8 cellular contexts compared by ENCODE assay signal in the genomic region with DNA sequence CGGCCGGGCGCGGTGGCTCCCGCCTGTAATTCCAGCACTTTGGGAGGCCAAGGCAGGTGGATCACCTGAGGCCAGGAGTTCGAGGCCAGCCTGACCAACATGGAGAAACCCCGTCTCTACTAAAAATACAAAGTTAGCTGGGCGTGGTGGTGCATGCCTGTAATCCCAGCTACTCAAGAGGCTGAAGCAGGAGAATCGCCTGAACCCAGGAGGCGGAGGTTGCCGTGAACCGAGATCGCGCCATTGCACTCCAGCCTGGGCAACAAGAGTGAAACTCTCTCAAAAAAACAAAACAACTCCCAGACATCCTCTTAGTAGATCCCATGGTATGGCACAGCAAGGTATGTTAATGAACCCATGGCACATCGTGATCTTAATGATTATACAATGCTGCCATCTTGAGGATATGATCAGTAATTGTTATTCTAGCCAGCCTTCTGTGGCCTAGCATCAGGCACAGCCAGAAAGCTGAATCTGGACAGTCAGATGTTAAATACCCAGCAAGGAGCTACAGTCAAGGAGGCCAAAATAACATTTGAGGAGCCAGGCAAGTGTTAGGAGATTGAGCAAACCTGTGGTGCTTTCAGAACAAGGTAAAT. TPM values are rescaled to one million over a fixed set of nuclear protein-coding genes. Genes with fewer than 3 reads are reported as not detected.
DNase-seq lines count a peak whose midpoint lies in the region; ATAC-seq and TF ChIP-seq lines count a peak whose summit lies in the region.
"Not testable (repeated sequence)": the region's sequence is repeated elsewhere in the genome, so short reads cannot be mapped to it uniquely, and the experiment has no call there.

No MANE protein-coding gene starts in this region.

- not testable (repeated sequence) for H3K4me3 ChIP-seq in Caco-2 (ENCODE audit: low read depth, low read length); skeletal muscle satellite cell (ENCODE audit: low read length)

- CTCF ChIA-PET in Caco-2 (lab: Charles Lee) = interaction anchor here (0.6 to 1.3 kb wide), 13 partner anchors 13 to 719 kb away, joined by 3 to 7 read pairs (median 3); a partner anchor contains a TSS

- H3K36me3 ChIP-seq in Caco-2 (ENCODE audit: control insufficient read depth, insufficient read depth, low read length); skeletal muscle satellite cell (ENCODE audit: insufficient read depth, low read length): not testable (repeated sequence)

- H3K9me3 Mint-ChIP-seq in Caco-2 (ENCODE audit: unreplicated experiment) = not testable (repeated sequence)

- peak; percentile 30 to 64 for TF ChIP-seq CTCF in Caco-2 (IDR thresholded peaks at IDR 0.05; ENCODE audit: insufficient read depth in 1 of 2, low read depth in 1 of 2, low read length in 1 of 2, severe bottlenecking in 1 of 2, unreplicated experiment in 1 of 2)

- H3K27me3 Mint-ChIP-seq in Caco-2 (ENCODE audit: insufficient read depth, unreplicated experiment) = not testable (repeated sequence)

- H3K27ac Mint-ChIP-seq in Caco-2 (ENCODE audit: unreplicated experiment) = not testable (repeated sequence)

- POLR2A ChIA-PET in Caco-2 (lab: Charles Lee) = interaction anchor here (0.6 kb wide), 1 partner anchor 396 kb away, joined by 3 read pairs; a partner anchor contains a TSS

- ATAC-seq in GM19351 (IDR thresholded peaks at IDR 0.05; ENCODE audit: unreplicated experiment) (peak; percentile 96), HG03097 (IDR thresholded peaks at IDR 0.05; ENCODE audit: low FRiP score, unreplicated experiment) (peak; percentile 92)

- not testable (repeated sequence) for H3K4me2 ChIP-seq in skeletal muscle satellite cell (ENCODE audit: low read length)

- H3K4me3 Mint-ChIP-seq in Caco-2 (ENCODE audit: unreplicated experiment) = not testable (repeated sequence)

- H3K36me3 Mint-ChIP-seq in Caco-2 (ENCODE audit: insufficient read depth, unreplicated experiment) = not testable (repeated sequence)

- H3K9ac ChIP-seq in skeletal muscle satellite cell (ENCODE audit: low read depth, low read length) = peak overlapping the region; percentile 22

- not testable (repeated sequence) for BruUV-seq in Caco-2 (replicated peaks; lab: Mats Ljungman, UMichigan)

- H3K4me1 ChIP-seq in Caco-2 (peaks cover 33% of the 10 kb centered on the region), skeletal muscle satellite cell (ENCODE audit: control insufficient read depth, insufficient read depth, low read length) (peaks cover 35% of the 10 kb centered on the region)

- intact Hi-C loops in Caco-2 (cut with micrococcal nuclease; ENCODE audit: unreplicated experiment) = loop anchor here (1.0 to 2.0 kb wide), 4 partner anchors 54 to 247 kb away; no protein-coding TSS in a partner anchor

- peak in 1 of 2 experiments; percentile 58 for DNase-seq in Caco-2
- peak; percentile 9 for DNase-seq in NCI-H187 treated with DMSO at 0.1 percent for 48 hours (lab: John Stamatoyannopoulos, UW)
- peak; percentile 73 for DNase-seq in SKM-1 treated with dmso at 0.1 percent for 144 hours (lab: John Stamatoyannopoulos, UW; ENCODE audit: unreplicated experiment)
- peak; percentile 95 for DNase-seq in cerebellar cortex (ENCODE audit: low spot score)
- peak; percentile 81 for DNase-seq in iris pigment epithelial cell (ENCODE audit: low read depth)

- H3K27me3 ChIP-seq in Caco-2 (replicated peaks; ENCODE audit: control insufficient read depth, insufficient read depth, low read length); skeletal muscle satellite cell (ENCODE audit: control insufficient read depth, insufficient read depth, low read length): not testable (repeated sequence)

- H3K9me3 ChIP-seq in Caco-2; skeletal muscle satellite cell (replicated peaks; ENCODE audit: low read length): not testable (repeated sequence)

- peaks cover 18% of the 10 kb centered on the region for H3K4me1 Mint-ChIP-seq in Caco-2 (ENCODE audit: low read depth, unreplicated experiment)

RNA-seq across cellular contexts. Expression of a gene that starts 13.4 kb away (rescaled TPM):
- 252 and 264 TPM in 2 replicates for total RNA-seq in Caco-2 (2022)
- total RNA-seq in skeletal muscle satellite cell (2012; rRNA removed) = 270 and 292 TPM in 2 replicates

RNA-seq across cellular contexts. Expression of a gene that starts 16.7 kb away (rescaled TPM):
- 0.70 and 0.86 TPM in 2 replicates for total RNA-seq in Caco-2 (2022)
- 0.25 and 0.44 TPM in 2 replicates for total RNA-seq in skeletal muscle satellite cell (2012; rRNA removed)
